ENCODE assay signal across 11 cellular contexts in the genomic region with DNA sequence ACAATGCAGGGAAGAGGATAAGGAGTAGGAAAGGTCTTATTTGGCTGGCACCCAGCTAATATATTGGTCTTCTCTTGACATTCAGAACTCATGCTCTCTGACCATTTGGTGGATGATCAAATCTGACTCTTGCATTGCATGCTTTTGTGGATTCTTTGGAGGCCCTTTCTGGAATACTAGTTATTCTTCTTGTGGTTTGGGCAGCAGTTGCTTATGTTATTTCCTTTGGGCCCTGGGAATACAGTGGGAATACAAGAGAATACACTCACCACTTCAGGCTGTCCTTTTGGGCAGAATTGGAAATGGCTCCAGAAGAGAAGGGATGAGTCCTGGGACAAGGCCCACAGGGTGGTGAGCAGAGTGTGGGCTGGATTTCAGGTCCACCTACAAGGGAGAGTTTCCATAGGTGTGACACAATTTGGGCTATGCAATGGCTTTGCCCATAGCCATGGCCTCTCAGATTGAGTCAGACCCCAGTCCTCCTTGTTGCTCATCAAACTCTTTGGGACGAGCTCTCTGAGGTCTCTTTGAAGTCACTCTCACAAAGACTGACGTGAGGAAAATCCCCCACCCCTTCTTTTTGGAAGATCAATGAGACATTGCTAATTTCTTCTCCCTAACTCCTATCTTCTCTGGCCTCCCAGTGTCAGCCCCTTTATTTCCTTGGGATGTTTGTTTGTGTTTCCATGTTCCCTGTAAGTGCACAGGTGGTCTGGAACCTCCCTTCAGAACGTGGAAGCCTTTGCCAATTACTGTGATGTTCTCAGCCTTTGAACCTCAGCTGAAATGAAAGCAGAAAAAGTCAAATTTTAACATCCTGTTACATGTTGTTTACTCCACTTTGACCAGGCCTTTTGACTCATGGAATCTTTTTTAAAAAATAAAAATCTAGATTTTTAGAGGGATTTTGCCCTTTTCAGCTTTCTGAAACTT. TPM values are rescaled to one million over a fixed set of nuclear protein-coding genes. Genes with fewer than 3 reads are reported as not detected.
DNase-seq lines count a peak whose midpoint lies in the region; ATAC-seq and TF ChIP-seq lines count a peak whose summit lies in the region.
"Had no signal": no experiment of that assay in that cellular context is flagged by ENCODE, and none has a peak within 500 bp of the region (broad histone marks: within the 10 kb centered on the region; RNA-seq: fewer than 3 reads in every experiment).

No MANE protein-coding gene starts in this region.

- no peaks in the 10 kb centered on the region for H3K79me2 ChIP-seq in DND-41 (ENCODE audit: insufficient read depth, low read length)
- no peaks in the 10 kb centered on the region for H3K79me2 ChIP-seq in osteoblast (ENCODE audit: insufficient read depth, low read length)

- H3K4me3 ChIP-seq in DND-41 (ENCODE audit: low read depth in 1 of 2, low read length in 2 of 2) (no peak overlapping the region), osteoblast (ENCODE audit: insufficient read depth, low read length) (no peak overlapping the region), upper lobe of left lung (no peak overlapping the region)
- H3K4me3 ChIP-seq: neural progenitor cell had no signal

- no peaks in the 10 kb centered on the region for H4K20me1 ChIP-seq in DND-41 (ENCODE audit: insufficient read depth, low read length)
- no peaks in the 10 kb centered on the region for H4K20me1 ChIP-seq in osteoblast (ENCODE audit: insufficient read depth, low read length)

- no peaks in the 10 kb centered on the region for H3K4me1 ChIP-seq in DND-41 (ENCODE audit: insufficient read depth, low read length)
- peaks cover 13% of the 10 kb centered on the region for H3K4me1 ChIP-seq in osteoblast (ENCODE audit: insufficient read depth, low read length)
- no peaks in the 10 kb centered on the region for H3K4me1 ChIP-seq in upper lobe of left lung
- H3K4me1 ChIP-seq: neural progenitor cell had no signal

- no peak for TF ChIP-seq EP300 in upper lobe of left lung (IDR thresholded peaks at IDR 0.05)

- H3K4me2 ChIP-seq in DND-41 (ENCODE audit: insufficient read depth, low read length) (no peak overlapping the region), osteoblast (ENCODE audit: insufficient read depth, low read length) (no peak overlapping the region)
- H3K4me2 ChIP-seq: neural progenitor cell had no signal

- DNase-seq in DND-41 (no peak), osteoblast (ENCODE audit: insufficient read length, low spot score, missing footprints) (no peak), C1 segment of cervical spinal cord (lab: John Stamatoyannopoulos, UW) (no peak), HPDE6-E6E7 (ENCODE audit: extremely low spot score) (no peak), upper lobe of left lung (no peak), SW 1271 (lab: John Stamatoyannopoulos, UW) (no peak)
- no peak for DNase-seq in activated CD8-positive, alpha-beta memory T cell treated with anti-CD3 and anti-CD28 coated beads, Interleukin-2, amount 10 ng/mL, durations not matched to agents 7 days and 5 days
- DNase-seq: aorta had no signal

- H3K27me3 ChIP-seq in DND-41 (ENCODE audit: insufficient read depth, low read length, poor library complexity) (no peaks in the 10 kb centered on the region), osteoblast (ENCODE audit: insufficient read depth, low read length) (peaks cover 2% of the 10 kb centered on the region), upper lobe of left lung (no peaks in the 10 kb centered on the region)

- H2AFZ ChIP-seq in DND-41 (ENCODE audit: low read depth, low read length) (no peak overlapping the region), osteoblast (ENCODE audit: low read length) (no peak overlapping the region)
- H2AFZ ChIP-seq: neural progenitor cell had no signal

- no peaks in the 10 kb centered on the region for H3K9me3 Mint-ChIP-seq in activated CD8-positive, alpha-beta memory T cell treated with anti-CD3 and anti-CD28 coated beads, Interleukin-2, amount 10 ng/mL, durations not matched to agents 7 days and 5 days (ENCODE audit: low read depth)
- H3K9me3 Mint-ChIP-seq: neural progenitor cell had no signal

- H3K27ac Mint-ChIP-seq in activated CD8-positive, alpha-beta memory T cell treated with anti-CD3 and anti-CD28 coated beads, Interleukin-2, amount 10 ng/mL, durations not matched to agents 7 days and 5 days: peak overlapping the region; percentile 73
- H3K27ac Mint-ChIP-seq: neural progenitor cell had no signal

- peaks cover 5% of the 10 kb centered on the region for H3K36me3 Mint-ChIP-seq in activated CD8-positive, alpha-beta memory T cell treated with anti-CD3 and anti-CD28 coated beads, Interleukin-2, amount 10 ng/mL, durations not matched to agents 7 days and 5 days
- H3K36me3 Mint-ChIP-seq: neural progenitor cell had no signal

- WGBS in upper lobe of left lung, 2 donors: 65 to 71% methylated on average over 3 of the region's 3 CpGs

- H3K9me3 ChIP-seq in DND-41 (ENCODE audit: insufficient read depth, low read length, severe bottlenecking) (no peaks in the 10 kb centered on the region), osteoblast (ENCODE audit: low read depth, low read length) (no peaks in the 10 kb centered on the region), upper lobe of left lung (no peaks in the 10 kb centered on the region)

- H3K4me1 Mint-ChIP-seq in activated CD8-positive, alpha-beta memory T cell treated with anti-CD3 and anti-CD28 coated beads, Interleukin-2, amount 10 ng/mL, durations not matched to agents 7 days and 5 days: peaks cover 13% of the 10 kb centered on the region
- H3K4me1 Mint-ChIP-seq: neural progenitor cell had no signal

- H3K36me3 ChIP-seq in DND-41 (ENCODE audit: insufficient read depth, low read length) (no peaks in the 10 kb centered on the region), osteoblast (ENCODE audit: insufficient read depth, low read length) (no peaks in the 10 kb centered on the region), upper lobe of left lung (no peaks in the 10 kb centered on the region)
- H3K36me3 ChIP-seq: neural progenitor cell had no signal

- H3K4me3 Mint-ChIP-seq in activated CD8-positive, alpha-beta memory T cell treated with anti-CD3 and anti-CD28 coated beads, Interleukin-2, amount 10 ng/mL, durations not matched to agents 7 days and 5 days: no peak overlapping the region
- H3K4me3 Mint-ChIP-seq: neural progenitor cell had no signal

- H3K9ac ChIP-seq in DND-41 (ENCODE audit: low read depth, low read length): no peak overlapping the region
- H3K9ac ChIP-seq: neural progenitor cell had no signal

- ATAC-seq in DND-41 (ENCODE audit: insufficient read depth, low read depth) (0 out of 3 replicates have a peak, but pooled peaks have one; percentile 48), HG02588 (IDR thresholded peaks at IDR 0.05; ENCODE audit: unreplicated experiment) (peak; percentile 61), upper lobe of left lung (ENCODE audit: low FRiP score in 2 of 2) (no peak)
- ATAC-seq in activated CD8-positive, alpha-beta memory T cell treated with anti-CD3 and anti-CD28 coated beads, Interleukin-2, amount 10 ng/mL, durations not matched to agents 7 days and 5 days: peak; percentile 45

- no peak for TF ChIP-seq POLR2A in upper lobe of left lung (IDR thresholded peaks at IDR 0.05)

- no peak for TF ChIP-seq CTCF in DND-41 (IDR thresholded peaks at IDR 0.05; ENCODE audit: borderline replicate concordance, extremely low read depth, low read length, poor library complexity, severe bottlenecking)
- TF ChIP-seq CTCF in osteoblast (IDR thresholded peaks at IDR 0.05; ENCODE audit: extremely low read depth, low read depth, low read length): no peak
- no peak for TF ChIP-seq CTCF in upper lobe of left lung (IDR thresholded peaks at IDR 0.05)

- no peak overlapping the region for H3K27ac ChIP-seq in DND-41 (ENCODE audit: low read length)
- peak overlapping the region; percentile 5 for H3K27ac ChIP-seq in osteoblast (ENCODE audit: low read depth, low read length)
- H3K27ac ChIP-seq in upper lobe of left lung: no peak overlapping the region
- H3K27ac ChIP-seq: neural progenitor cell had no signal

- no peaks in the 10 kb centered on the region for H3K27me3 Mint-ChIP-seq in activated CD8-positive, alpha-beta memory T cell treated with anti-CD3 and anti-CD28 coated beads, Interleukin-2, amount 10 ng/mL, durations not matched to agents 7 days and 5 days

- CTCF ChIA-PET in activated CD8-positive, alpha-beta memory T cell treated with anti-CD3 and anti-CD28 coated beads, Interleukin-2, amount 10 ng/mL, durations not matched to agents 7 days and 5 days (lab: Charles Lee): interaction anchor here (1.1 to 2.1 kb wide), 4 partner anchors 24 to 155 kb away, joined by 3 to 6 read pairs (median 4); no protein-coding TSS in a partner anchor

RNA-seq across cellular contexts. Expression of gene HSD11B1, which starts 19.4 kb away (rescaled TPM):
- total RNA-seq in activated CD8-positive, alpha-beta memory T cell treated with anti-CD3 and anti-CD28 coated beads, Interleukin-2, amount 10 ng/mL, durations not matched to agents 7 days and 5 days: under 1 TPM in 1 of 2 experiments, not detected in 1; 0.91 TPM
- total RNA-seq in osteoblast: 0.88 and 1.8 TPM in 2 replicates
- 10 to 100 TPM in 5 of 6 donors, 1 to 10 TPM in 1; 3.1 to 25.8 (median 17.4) TPM for total RNA-seq in upper lobe of left lung
- total RNA-seq: endothelial cell of umbilical vein had no signal

RNA-seq across cellular contexts. Expression of gene TRAF3IP3, which starts 31.8 kb away (rescaled TPM):
- total RNA-seq in activated CD8-positive, alpha-beta memory T cell treated with anti-CD3 and anti-CD28 coated beads, Interleukin-2, amount 10 ng/mL, durations not matched to agents 7 days and 5 days: 100 to 1,000 TPM; 351 to 406 TPM
- not detected in 2 replicates for total RNA-seq in osteoblast
- 10 to 100 TPM in 3 of 6 donors, 1 to 10 TPM in 3; 6.4 to 58.7 (median 10.8) TPM for total RNA-seq in upper lobe of left lung
- total RNA-seq: endothelial cell of umbilical vein had no signal

RNA-seq across cellular contexts. Expression of gene G0S2, which starts 48.8 kb away (rescaled TPM):
- total RNA-seq in activated CD8-positive, alpha-beta memory T cell treated with anti-CD3 and anti-CD28 coated beads, Interleukin-2, amount 10 ng/mL, durations not matched to agents 7 days and 5 days: 1 to 10 TPM in 1 of 2 experiments, under 1 TPM in 1; 0.70 to 1.5 TPM
- total RNA-seq in osteoblast (10.5 and 11.2 TPM in 2 replicates), upper lobe of left lung (100 to 1,000 TPM in 1 of 6 donors, 10 to 100 TPM in 5; 14.4 to 108 (median 46.0) TPM)

Comparison
In these comparisons a context has a peak if more than half of its experiments do, and no peak if none do; other contexts are left out.
1. ATAC-seq: peak in DND-41 (single experiment), HG02588 (single experiment) and activated CD8-positive, alpha-beta memory T cell treated with anti-CD3 and anti-CD28 coated beads, Interleukin-2, amount 10 ng/mL, durations not matched to agents 7 days and 5 days (single experiment); none in upper lobe of left lung (0 of 2).